24 cellular contexts compared by ENCODE assay signal in genomic region chr10:72416661-72417060, GRCh38.
"Had no signal": no experiment of that assay in that cellular context is flagged by ENCODE, and none has a peak within 500 bp of the region (broad histone marks: within the 10 kb centered on the region; RNA-seq: fewer than 3 reads in every experiment).

No MANE protein-coding gene starts in this region.

- ATAC-seq: K562, Panc1, PC-3 had no signal

- H3K27me3 Mint-ChIP-seq: IgD-negative memory B cell had no signal

- H3K27ac ChIP-seq: HL-60, KMS-11, RWPE1 had no signal

- FAIRE-seq: HTR-8/SVneo, K562 had no signal

- DNase-seq: Kasumi-1, MM.1S, NCI-H1092 treated with DMSO at 0.1 percent for 48 hours, NCI-H1436, NCI-H187, NCI-H2029, NCI-H2081 treated with DMSO at 0.1 percent for 48 hours, NCI-H2171, NCI-H226, NCI-H446, NCI-H510A, NCI-H524 treated with DMSO at 0.1 percent for 48 hours, NCI-H69, NCI-H774, PC-3, SHP77, SK-N-SH had no signal

- H3K27ac Mint-ChIP-seq: IgD-negative memory B cell had no signal

- H3K4me3 Mint-ChIP-seq: IgD-negative memory B cell had no signal

- H3K9me3 ChIP-seq: SK-N-SH had no signal

- H3K4me1 Mint-ChIP-seq: IgD-negative memory B cell had no signal

- H3K4me3 ChIP-seq: K562 had no signal
